ENCODE assay signal across 11 cellular contexts in genomic region chr9:92411159-92411558, GRCh38. TPM values are rescaled to one million over a fixed set of nuclear protein-coding genes. Genes with fewer than 3 reads are reported as not detected.
"Had no signal": no experiment of that assay in that cellular context is flagged by ENCODE, and none has a peak within 500 bp of the region (broad histone marks: within the 10 kb centered on the region; RNA-seq: fewer than 3 reads in every experiment).

No MANE protein-coding gene starts in this region.

RNA-seq across cellular contexts. Expression of gene OGN, which starts 6.8 kb away (rescaled TPM):
- total RNA-seq: activated CD4-positive, alpha-beta memory T cell treated with anti-CD3 and anti-CD28 coated beads, Interleukin-2, amount 10 ng/mL, durations not matched to agents 7 days and 5 days; activated CD4-positive, alpha-beta T cell treated with anti-CD3 and anti-CD28 coated beads for 36 hours; activated CD8-positive, alpha-beta memory T cell treated with anti-CD3 and anti-CD28 coated beads for 36 hours; activated naive CD4-positive, alpha-beta T cell treated with anti-CD3 and anti-CD28 coated beads for 36 hours; astrocyte; LHCN-M2; M059J; NCI-H460; SJSA1 had no signal

RNA-seq across cellular contexts. Expression of gene OMD, which starts 13.1 kb away (rescaled TPM):
- total RNA-seq: activated CD4-positive, alpha-beta memory T cell treated with anti-CD3 and anti-CD28 coated beads, Interleukin-2, amount 10 ng/mL, durations not matched to agents 7 days and 5 days; activated CD4-positive, alpha-beta T cell treated with anti-CD3 and anti-CD28 coated beads for 36 hours; activated CD8-positive, alpha-beta memory T cell treated with anti-CD3 and anti-CD28 coated beads for 36 hours; activated naive CD4-positive, alpha-beta T cell treated with anti-CD3 and anti-CD28 coated beads for 36 hours; activated T-helper 17 cell treated with anti-CD3 and anti-CD28 coated beads, Interleukin-2, amount 50 U/mL, for 72 hours; astrocyte; M059J; NCI-H460; T-helper 1 cell treated with Interleukin-12 subunit alpha and Interleukin-12 subunit beta and Interleukin-4 antibody, amounts not matched to agents 30 ng/mL and 1 ng/mL, for 36 hours had no signal
